In genomic region chr1:177171536-177172123, GRCh38 we compare ENCODE assay signal across 15 cellular contexts. TPM values are rescaled to one million over a fixed set of nuclear protein-coding genes. Genes with fewer than 3 reads are reported as not detected.
DNase-seq lines count a peak whose midpoint lies in the region; ATAC-seq, FAIRE-seq and TF ChIP-seq lines count a peak whose summit lies in the region.
"Had no signal": no experiment of that assay in that cellular context is flagged by ENCODE, and none has a peak within 500 bp of the region (broad histone marks: within the 10 kb centered on the region; RNA-seq: fewer than 3 reads in every experiment).

No MANE protein-coding gene starts in this region.

- peak; percentile 11 for DNase-seq in DMS53 (lab: John Stamatoyannopoulos, UW)
- no peak for DNase-seq in DMS53 treated with DMSO at 0.1 percent for 48 hours (lab: John Stamatoyannopoulos, UW; ENCODE audit: unreplicated experiment)
- no peak for DNase-seq in astrocyte (ENCODE audit: low read depth)
- no peak for DNase-seq in smooth muscle cell (lab: John Stamatoyannopoulos, UW; ENCODE audit: unreplicated experiment)
- DNase-seq in activated T-cell treated with anti-CD3 and anti-CD28 coated beads, Interleukin-2, amount 50 U/mL, for 24 hours = no peak
- DNase-seq: activated CD4-positive, CD25-positive, alpha-beta regulatory T cell; DMS 273 treated with DMSO at 0.1 percent for 48 hours; mucosa of descending colon had no signal

- H3K4me3 ChIP-seq in astrocyte (ENCODE audit: insufficient read depth, low read depth, low read length) (no peak overlapping the region), iPS-18c (ENCODE audit: insufficient read depth, low read depth, low read length) (peak overlapping the region; percentile 70), smooth muscle cell (peak overlapping the region; percentile 45)
- H3K4me3 ChIP-seq: mucosa of descending colon had no signal

- no peak overlapping the region for H3K27ac Mint-ChIP-seq in astrocyte (ENCODE audit: unreplicated experiment)
- H3K27ac Mint-ChIP-seq in activated T-cell treated with anti-CD3 and anti-CD28 coated beads, Interleukin-2, amount 50 U/mL, for 24 hours = no peak overlapping the region

- H3K27me3 ChIP-seq in astrocyte (ENCODE audit: insufficient read depth, low read length) (peaks cover 64% of the 10 kb centered on the region), smooth muscle cell (ENCODE audit: low read depth) (peaks cover 92% of the 10 kb centered on the region)

- H3K27me3 Mint-ChIP-seq in astrocyte (ENCODE audit: low read depth, unreplicated experiment) = peaks cover 3% of the 10 kb centered on the region
- peaks cover 6% of the 10 kb centered on the region for H3K27me3 Mint-ChIP-seq in activated T-cell treated with anti-CD3 and anti-CD28 coated beads, Interleukin-2, amount 50 U/mL, for 24 hours

- peak overlapping the region; percentile 54 for H2AFZ ChIP-seq in astrocyte (ENCODE audit: low read depth, low read length)
- no peak overlapping the region for H2AFZ ChIP-seq in smooth muscle cell (ENCODE audit: low read depth)

- H3K36me3 ChIP-seq in astrocyte (ENCODE audit: insufficient read depth, low read length) (no peaks in the 10 kb centered on the region), smooth muscle cell (ENCODE audit: low read depth) (no peaks in the 10 kb centered on the region)
- H3K36me3 ChIP-seq: upper lobe of right lung had no signal

- H4K20me1 ChIP-seq in astrocyte (ENCODE audit: insufficient read depth, low read length) (no peaks in the 10 kb centered on the region), smooth muscle cell (ENCODE audit: low read depth) (no peaks in the 10 kb centered on the region)

- WGBS in smooth muscle cell (ENCODE audit: low lambda C conversion rate) = 20% methylated on average over 8 of the region's 8 CpGs

- no peaks in the 10 kb centered on the region for H3K9me3 ChIP-seq in astrocyte (ENCODE audit: insufficient read depth, low read depth, low read length)
- no peaks in the 10 kb centered on the region for H3K9me3 ChIP-seq in iPS-18c (ENCODE audit: control insufficient read depth, insufficient read depth, low read length)
- H3K9me3 ChIP-seq in smooth muscle cell (replicated peaks; ENCODE audit: low read depth) = no peaks in the 10 kb centered on the region
- H3K9me3 ChIP-seq: mucosa of descending colon, upper lobe of right lung had no signal

- no peaks in the 10 kb centered on the region for H3K79me2 ChIP-seq in astrocyte (ENCODE audit: insufficient read depth, low read length)
- H3K79me2 ChIP-seq in smooth muscle cell (ENCODE audit: low read depth) = no peaks in the 10 kb centered on the region

- no peaks in the 10 kb centered on the region for H3F3A ChIP-seq in smooth muscle cell (ENCODE audit: low read depth)

- FAIRE-seq in astrocyte (lab: Jason Lieb, UNC) = no peak
- FAIRE-seq: HepG2 had no signal

- peaks cover 6% of the 10 kb centered on the region for H3K4me1 ChIP-seq in astrocyte (ENCODE audit: insufficient read depth, low read length)
- H3K4me1 ChIP-seq in smooth muscle cell (ENCODE audit: low read depth) = no peaks in the 10 kb centered on the region
- H3K4me1 ChIP-seq: upper lobe of right lung had no signal

- H3K27ac ChIP-seq in astrocyte (ENCODE audit: low read depth, low read length) (no peak overlapping the region), smooth muscle cell (ENCODE audit: low read depth) (no peak overlapping the region)
- H3K27ac ChIP-seq: 22Rv1, SK-N-MC, upper lobe of right lung had no signal

- ATAC-seq in HG02973 (IDR thresholded peaks at IDR 0.05; ENCODE audit: unreplicated experiment) (no peak), GM18511 (IDR thresholded peaks at IDR 0.05; ENCODE audit: unreplicated experiment) (no peak)
- ATAC-seq: HepG2 had no signal

- no peaks in the 10 kb centered on the region for H3K4me1 Mint-ChIP-seq in astrocyte (ENCODE audit: low read depth, unreplicated experiment)
- peaks cover 3% of the 10 kb centered on the region for H3K4me1 Mint-ChIP-seq in activated T-cell treated with anti-CD3 and anti-CD28 coated beads, Interleukin-2, amount 50 U/mL, for 24 hours (ENCODE audit: low read depth)

- H3K9ac ChIP-seq in astrocyte (ENCODE audit: low read length) (no peak overlapping the region), smooth muscle cell (ENCODE audit: low read depth) (no peak overlapping the region)

- H3K4me2 ChIP-seq in astrocyte (ENCODE audit: low read length) (peak overlapping the region; percentile 89), smooth muscle cell (peak overlapping the region; percentile 83)

- no peaks in the 10 kb centered on the region for H3K36me3 Mint-ChIP-seq in astrocyte (ENCODE audit: low read depth, unreplicated experiment)
- H3K36me3 Mint-ChIP-seq in activated T-cell treated with anti-CD3 and anti-CD28 coated beads, Interleukin-2, amount 50 U/mL, for 24 hours (ENCODE audit: low read depth) = no peaks in the 10 kb centered on the region

- H3K9me3 Mint-ChIP-seq in astrocyte (ENCODE audit: unreplicated experiment) = no peaks in the 10 kb centered on the region
- H3K9me3 Mint-ChIP-seq in activated T-cell treated with anti-CD3 and anti-CD28 coated beads, Interleukin-2, amount 50 U/mL, for 24 hours = peaks cover 5% of the 10 kb centered on the region

- H3K4me3 Mint-ChIP-seq in astrocyte (ENCODE audit: unreplicated experiment) = no peak overlapping the region
- no peak overlapping the region for H3K4me3 Mint-ChIP-seq in activated T-cell treated with anti-CD3 and anti-CD28 coated beads, Interleukin-2, amount 50 U/mL, for 24 hours

- no peak for TF ChIP-seq CTCF in astrocyte (IDR thresholded peaks at IDR 0.05; ENCODE audit: insufficient read depth, low read depth, low read length)
- no peak for TF ChIP-seq CTCF in smooth muscle cell (IDR thresholded peaks at IDR 0.05; ENCODE audit: borderline replicate concordance, insufficient read depth, poor library complexity, severe bottlenecking)

RNA-seq across cellular contexts. Expression of gene BRINP2, which starts 0.9 kb away (rescaled TPM):
- total RNA-seq in astrocyte = not detected in 2 replicates
- total RNA-seq in smooth muscle cell = 0.72 TPM in 1 of 2 replicates, not detected in the other
- not detected in 2 replicates for polyA plus RNA-seq in smooth muscle cell
- total RNA-seq: upper lobe of right lung had no signal

RNA-seq across cellular contexts. Expression of gene ASTN1, which starts 7.1 kb away (rescaled TPM):
- total RNA-seq in astrocyte = 0.41 and 0.50 TPM in 2 replicates
- total RNA-seq in smooth muscle cell = 0.04 TPM in 1 of 2 replicates, not detected in the other
- polyA plus RNA-seq in smooth muscle cell = not detected in 2 replicates
- total RNA-seq: HepG2 had no signal
- polyA plus RNA-seq: HepG2 had no signal
